Comparison of ENCODE assay signal across 23 cellular contexts in the genomic region with DNA sequence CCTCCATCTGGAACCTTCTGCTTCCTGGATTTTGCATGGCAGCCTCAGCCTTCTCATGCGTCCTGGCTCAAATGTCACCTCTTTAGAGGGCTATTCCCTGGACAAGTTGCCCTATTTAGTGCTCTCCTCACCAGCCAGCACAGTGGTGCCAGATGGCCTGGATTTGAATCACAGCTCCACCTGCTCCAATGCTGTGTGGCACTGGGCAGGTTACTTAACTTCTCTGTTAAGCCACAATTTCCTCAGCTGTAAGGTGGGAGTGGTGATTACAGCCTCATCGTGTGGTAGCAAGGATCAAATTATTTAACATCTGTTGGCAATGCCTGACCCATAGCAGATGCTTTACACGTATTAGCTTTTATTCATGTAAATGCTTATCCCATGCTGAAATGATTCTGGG. TPM values are rescaled to one million over a fixed set of nuclear protein-coding genes. Genes with fewer than 3 reads are reported as not detected.
"Had no signal": no experiment of that assay in that cellular context is flagged by ENCODE, and none has a peak within 500 bp of the region (broad histone marks: within the 10 kb centered on the region; RNA-seq: fewer than 3 reads in every experiment).

No MANE protein-coding gene starts in this region.

- H3K4me1 Mint-ChIP-seq: immature natural killer cell; stimulated activated effector memory CD8-positive, alpha-beta T cell treated with anti-CD3 and anti-CD28 coated beads, Interleukin-12 subunit alpha, Interleukin-12 subunit beta, amount 100 ng/mL, for 72 hours had no signal

- H3K4me3 ChIP-seq: lower lobe of right lung, pancreas, prostate gland, right atrium auricular region, sigmoid colon, thoracic aorta, tibial nerve had no signal

- H3K9me3 Mint-ChIP-seq: immature natural killer cell; naive thymus-derived CD8-positive, alpha-beta T cell; nephron progenitor cell; stimulated activated effector memory CD8-positive, alpha-beta T cell treated with anti-CD3 and anti-CD28 coated beads, Interleukin-12 subunit alpha, Interleukin-12 subunit beta, amount 100 ng/mL, for 72 hours had no signal

- H3K27me3 ChIP-seq: neutrophil, pancreas, right atrium auricular region, sigmoid colon had no signal

- H3K9me3 ChIP-seq: lower lobe of right lung, neutrophil, pancreas, prostate gland, right atrium auricular region, sigmoid colon, thoracic aorta, tibial nerve had no signal

- ATAC-seq: left ventricle myocardium superior; lower lobe of right lung; naive thymus-derived CD8-positive, alpha-beta T cell; stimulated activated effector memory CD8-positive, alpha-beta T cell treated with anti-CD3 and anti-CD28 coated beads, Interleukin-12 subunit alpha, Interleukin-12 subunit beta, amount 100 ng/mL, for 72 hours had no signal

- H3K4me1 ChIP-seq: lower lobe of right lung, prostate gland, sigmoid colon, tibial nerve had no signal

- H3K36me3 ChIP-seq: lower lobe of right lung, neutrophil, pancreas, prostate gland, right atrium auricular region, sigmoid colon, thoracic aorta, tibial nerve had no signal

- H3K36me3 Mint-ChIP-seq: immature natural killer cell; naive thymus-derived CD8-positive, alpha-beta T cell; stimulated activated effector memory CD8-positive, alpha-beta T cell treated with anti-CD3 and anti-CD28 coated beads, Interleukin-12 subunit alpha, Interleukin-12 subunit beta, amount 100 ng/mL, for 72 hours had no signal

- DNase-seq: cerebellar nuclear complex; cortex of kidney; hypothalamus; immature natural killer cell; islet precursor cell; left ventricle myocardium superior; lower lobe of right lung; naive thymus-derived CD8-positive, alpha-beta T cell; nephron progenitor cell; pancreas; sigmoid colon; stimulated activated CD4-positive, alpha-beta T cell treated with anti-CD3 and anti-CD28 coated beads, Interleukin-2, amount 100 ng/mL, for 24 hours; stimulated activated CD4-positive, alpha-beta T cell treated with anti-CD3 and anti-CD28 coated beads, Interleukin-4, amount 100 ng/mL, for 24 hours; stimulated activated naive CD4-positive, alpha-beta T cell treated with Interleukin-2 at 50 U/mL for 16 hours had no signal

- H3K27ac Mint-ChIP-seq: naive thymus-derived CD8-positive, alpha-beta T cell; nephron progenitor cell; stimulated activated effector memory CD8-positive, alpha-beta T cell treated with anti-CD3 and anti-CD28 coated beads, Interleukin-12 subunit alpha, Interleukin-12 subunit beta, amount 100 ng/mL, for 72 hours had no signal

- H3K27ac ChIP-seq: lower lobe of right lung, neutrophil, pancreas, prostate gland, right atrium auricular region, sigmoid colon, thoracic aorta, tibial nerve had no signal

- H3K4me3 Mint-ChIP-seq: immature natural killer cell; naive thymus-derived CD8-positive, alpha-beta T cell; nephron progenitor cell; stimulated activated effector memory CD8-positive, alpha-beta T cell treated with anti-CD3 and anti-CD28 coated beads, Interleukin-12 subunit alpha, Interleukin-12 subunit beta, amount 100 ng/mL, for 72 hours had no signal

RNA-seq across cellular contexts. Expression of a gene that starts 42.6 kb away (rescaled TPM):
- total RNA-seq: dermis microvascular lymphatic vessel endothelial cell, fibroblast of villous mesenchyme, myocyte had no signal
- polyA plus RNA-seq: immature natural killer cell; naive thymus-derived CD8-positive, alpha-beta T cell had no signal
